10 cellular contexts compared by ENCODE assay signal in genomic region chr14:73764406-73764805, GRCh38. TPM values are rescaled to one million over a fixed set of nuclear protein-coding genes. Genes with fewer than 3 reads are reported as not detected.
A peak's percentile ranks its signal among the peaks of the same experiment; 100 is the strongest.
DNase-seq lines count a peak whose midpoint lies in the region; TF ChIP-seq lines count a peak whose summit lies in the region.
"Had no signal": no experiment of that assay in that cellular context is flagged by ENCODE, and none has a peak within 500 bp of the region (broad histone marks: within the 10 kb centered on the region; RNA-seq: fewer than 3 reads in every experiment).

No MANE protein-coding gene starts in this region.

- H3K9ac ChIP-seq in Karpas-422 (ENCODE audit: low read length): peak overlapping the region; percentile 25; the same call in 1 of the 2 replicates

- peak overlapping the region; percentile 73 for H3K4me2 ChIP-seq in Karpas-422 (ENCODE audit: low read depth, low read length, poor library complexity, severe bottlenecking)

- H3K27ac ChIP-seq in 22Rv1 (peak overlapping the region; percentile 57), Karpas-422 (ENCODE audit: low read length) (peak overlapping the region; percentile 76), esophagus (ENCODE audit: low read depth in 2 of 2, low read length in 1 of 2) (peak overlapping the region; percentile 83 to 86), neutrophil (peak overlapping the region; percentile 84)
- H3K27ac ChIP-seq: SK-N-MC had no signal

- no peaks in the 10 kb centered on the region for H3K9me2 ChIP-seq in Karpas-422 (replicated peaks; ENCODE audit: insufficient read depth, low read length)

- H3K79me2 ChIP-seq in Karpas-422 (ENCODE audit: low read length): peaks cover 88% of the 10 kb centered on the region

- no peak for DNase-seq in Karpas-422
- no peak for DNase-seq in NCI-H82 treated with DMSO at 0.1 percent for 48 hours (lab: John Stamatoyannopoulos, UW; ENCODE audit: unreplicated experiment)
- no peak for DNase-seq in effector CD4-positive, alpha-beta T cell
- DNase-seq in foreskin fibroblast: no peak
- no peak for DNase-seq in GDM1 (lab: John Stamatoyannopoulos, UW)
- DNase-seq: activated CD4-positive, alpha-beta T cell treated with anti-CD3 and anti-CD28 coated beads, Interleukin-2, amount 50 U/mL, for 4 hours had no signal

- H3K36me3 ChIP-seq in Karpas-422 (ENCODE audit: insufficient read depth, low read length): no peaks in the 10 kb centered on the region
- H3K36me3 ChIP-seq in esophagus (ENCODE audit: control insufficient read depth in 2 of 2, insufficient read depth in 2 of 2, low read length in 1 of 2): no peaks in the 10 kb centered on the region
- no peaks in the 10 kb centered on the region for H3K36me3 ChIP-seq in neutrophil

- WGBS in esophagus, 2 donors: 54 to 65% methylated on average over 4 of the region's 4 CpGs

- no peak for TF ChIP-seq CTCF in 22Rv1 (IDR thresholded peaks at IDR 0.05)
- no peak for TF ChIP-seq CTCF in neutrophil (IDR thresholded peaks at IDR 0.05)
- TF ChIP-seq CTCF in foreskin fibroblast (IDR thresholded peaks at IDR 0.05; ENCODE audit: low read depth, low read length): no peak

- H3K4me1 ChIP-seq in Karpas-422 (ENCODE audit: low read length) (peaks cover 90% of the 10 kb centered on the region), esophagus (ENCODE audit: control insufficient read depth in 2 of 2, insufficient read depth in 2 of 2, low read length in 1 of 2) (peaks cover 13 to 29% of the 10 kb centered on the region in 2 donors), neutrophil (ENCODE audit: control insufficient read depth in 1 of 2, insufficient read depth in 1 of 2, low read depth in 1 of 2, low read length in 1 of 2) (peaks cover 56 to 60% of the 10 kb centered on the region in 2 experiments)

- no peak overlapping the region for H2AFZ ChIP-seq in Karpas-422 (ENCODE audit: low read length)

- H3K4me3 ChIP-seq in Karpas-422 (ENCODE audit: low read length) (no peak overlapping the region), esophagus (ENCODE audit: low read depth in 1 of 2, low read length in 2 of 2) (no peak overlapping the region), neutrophil (ENCODE audit: low read depth in 1 of 2, low read length in 1 of 2) (peak overlapping the region in 1 of 2 experiments; percentile 18), foreskin fibroblast (ENCODE audit: low read depth in 1 of 2, low read length in 2 of 2) (no peak overlapping the region)
- H3K4me3 ChIP-seq: SK-N-MC had no signal

- H3K27me3 ChIP-seq in Karpas-422 (ENCODE audit: low read length) (no peaks in the 10 kb centered on the region), esophagus (ENCODE audit: control insufficient read depth in 1 of 2, insufficient read depth in 2 of 2, low read length in 2 of 2) (no peaks in the 10 kb centered on the region), neutrophil (no peaks in the 10 kb centered on the region)

- no peaks in the 10 kb centered on the region for H3K9me3 ChIP-seq in Karpas-422 (ENCODE audit: low read length)
- no peaks in the 10 kb centered on the region for H3K9me3 ChIP-seq in esophagus (ENCODE audit: control insufficient read depth in 2 of 2, insufficient read depth in 1 of 2, low read depth in 1 of 2, low read length in 1 of 2)
- no peaks in the 10 kb centered on the region for H3K9me3 ChIP-seq in neutrophil

- H4K20me1 ChIP-seq in Karpas-422 (ENCODE audit: insufficient read depth, low read depth, low read length): no peaks in the 10 kb centered on the region

RNA-seq across cellular contexts. Expression of gene PNMA1, which starts 50.2 kb away (rescaled TPM):
- total RNA-seq in Karpas-422 (2014; rRNA removed; shearing (Covaris generic); ENCODE audit: low replicate concordance): 7.4 and 7.7 TPM in 2 replicates
- polyA plus RNA-seq in esophagus: 10 to 100 TPM; 12.7 to 13.2 TPM
